14 cellular contexts compared by ENCODE assay signal in genomic region chr3:81769271-81769670, GRCh38.
"Had no signal": no experiment of that assay in that cellular context is flagged by ENCODE, and none has a peak within 500 bp of the region (broad histone marks: within the 10 kb centered on the region; RNA-seq: fewer than 3 reads in every experiment).

No MANE protein-coding gene starts in this region.

- H3K4me3 Mint-ChIP-seq: activated CD4-positive, alpha-beta T cell treated with anti-CD3 and anti-CD28 coated beads, Interleukin-2, amount 10 ng/mL, durations not matched to agents 24 days and 14 days; activated CD8-positive, alpha-beta T cell treated with anti-CD3 and anti-CD28 coated beads, Interleukin-2, amount 10 ng/mL, durations not matched to agents 7 days and 5 days; activated naive CD4-positive, alpha-beta T cell treated with anti-CD3 and anti-CD28 coated beads for 36 hours; activated naive CD8-positive, alpha-beta T cell treated with anti-CD3 and anti-CD28 coated beads, Interleukin-2, amount 50 U/mL, for 24 hours; activated T-cell treated with anti-CD3 and anti-CD28 coated beads, Interleukin-2, amount 50 U/mL, for 4 hours; effector memory CD8-positive, alpha-beta T cell; naive thymus-derived CD4-positive, alpha-beta T cell; stimulated activated naive B cell treated with anti-CD40 and anti-IgM and Interleukin-4, amounts not matched to agents 10 μg/mL and 1 μg/mL and 100 μg/mL, for 72 hours had no signal

- H3K36me3 ChIP-seq: right lobe of liver, tibial artery had no signal

- ATAC-seq: activated CD8-positive, alpha-beta T cell treated with anti-CD3 and anti-CD28 coated beads, Interleukin-2, amount 10 ng/mL, durations not matched to agents 7 days and 5 days; activated naive CD8-positive, alpha-beta T cell treated with anti-CD3 and anti-CD28 coated beads, Interleukin-2, amount 50 U/mL, for 24 hours; activated T-cell treated with anti-CD3 and anti-CD28 coated beads, Interleukin-2, amount 50 U/mL, for 4 hours; effector memory CD8-positive, alpha-beta T cell; foreskin keratinocyte; naive thymus-derived CD4-positive, alpha-beta T cell; right lobe of liver; stimulated activated naive B cell treated with anti-CD40 and anti-IgM and Interleukin-4, amounts not matched to agents 10 μg/mL and 1 μg/mL and 100 μg/mL, for 72 hours had no signal

- H3K27ac ChIP-seq: foreskin keratinocyte, parathyroid adenoma, right lobe of liver, tibial artery had no signal

- H3K27me3 ChIP-seq: foreskin keratinocyte, right lobe of liver, tibial artery had no signal

- DNase-seq: activated CD4-positive, alpha-beta T cell treated with anti-CD3 and anti-CD28 coated beads, Interleukin-2, amount 10 ng/mL, durations not matched to agents 24 days and 14 days; activated CD8-positive, alpha-beta T cell treated with anti-CD3 and anti-CD28 coated beads, Interleukin-2, amount 10 ng/mL, durations not matched to agents 7 days and 5 days; activated naive CD4-positive, alpha-beta T cell treated with anti-CD3 and anti-CD28 coated beads for 36 hours; activated naive CD8-positive, alpha-beta T cell treated with anti-CD3 and anti-CD28 coated beads, Interleukin-2, amount 50 U/mL, for 24 hours; activated T-cell treated with anti-CD3 and anti-CD28 coated beads, Interleukin-2, amount 50 U/mL, for 4 hours; aorta; effector memory CD8-positive, alpha-beta T cell; foreskin keratinocyte; mesendoderm; naive thymus-derived CD4-positive, alpha-beta T cell; right lobe of liver; stimulated activated naive B cell treated with anti-CD40 and anti-IgM and Interleukin-4, amounts not matched to agents 10 μg/mL and 1 μg/mL and 100 μg/mL, for 72 hours; tibial artery had no signal

- H3K36me3 Mint-ChIP-seq: stimulated activated naive B cell treated with anti-CD40 and anti-IgM and Interleukin-4, amounts not matched to agents 10 μg/mL and 1 μg/mL and 100 μg/mL, for 72 hours had no signal

- H3K9ac ChIP-seq: parathyroid adenoma had no signal

- H3K4me1 Mint-ChIP-seq: activated CD4-positive, alpha-beta T cell treated with anti-CD3 and anti-CD28 coated beads, Interleukin-2, amount 10 ng/mL, durations not matched to agents 24 days and 14 days; naive thymus-derived CD4-positive, alpha-beta T cell had no signal

- H2AFZ ChIP-seq: parathyroid adenoma had no signal

- H3K9me3 Mint-ChIP-seq: activated CD4-positive, alpha-beta T cell treated with anti-CD3 and anti-CD28 coated beads, Interleukin-2, amount 10 ng/mL, durations not matched to agents 24 days and 14 days; activated naive CD4-positive, alpha-beta T cell treated with anti-CD3 and anti-CD28 coated beads for 36 hours; activated naive CD8-positive, alpha-beta T cell treated with anti-CD3 and anti-CD28 coated beads, Interleukin-2, amount 50 U/mL, for 24 hours; activated T-cell treated with anti-CD3 and anti-CD28 coated beads, Interleukin-2, amount 50 U/mL, for 4 hours; effector memory CD8-positive, alpha-beta T cell; stimulated activated naive B cell treated with anti-CD40 and anti-IgM and Interleukin-4, amounts not matched to agents 10 μg/mL and 1 μg/mL and 100 μg/mL, for 72 hours had no signal

- H3K4me1 ChIP-seq: foreskin keratinocyte, parathyroid adenoma, right lobe of liver, tibial artery had no signal

- H3K9me3 ChIP-seq: right lobe of liver, tibial artery had no signal

- H3K79me2 ChIP-seq: parathyroid adenoma had no signal

- H3K4me3 ChIP-seq: right lobe of liver, tibial artery had no signal

- H3K27ac Mint-ChIP-seq: activated CD4-positive, alpha-beta T cell treated with anti-CD3 and anti-CD28 coated beads, Interleukin-2, amount 10 ng/mL, durations not matched to agents 24 days and 14 days; activated CD8-positive, alpha-beta T cell treated with anti-CD3 and anti-CD28 coated beads, Interleukin-2, amount 10 ng/mL, durations not matched to agents 7 days and 5 days; activated naive CD4-positive, alpha-beta T cell treated with anti-CD3 and anti-CD28 coated beads for 36 hours; activated naive CD8-positive, alpha-beta T cell treated with anti-CD3 and anti-CD28 coated beads, Interleukin-2, amount 50 U/mL, for 24 hours; effector memory CD8-positive, alpha-beta T cell; naive thymus-derived CD4-positive, alpha-beta T cell; stimulated activated naive B cell treated with anti-CD40 and anti-IgM and Interleukin-4, amounts not matched to agents 10 μg/mL and 1 μg/mL and 100 μg/mL, for 72 hours had no signal
